Comparison of ENCODE assay signal across 1 cellular context in the genomic region with DNA sequence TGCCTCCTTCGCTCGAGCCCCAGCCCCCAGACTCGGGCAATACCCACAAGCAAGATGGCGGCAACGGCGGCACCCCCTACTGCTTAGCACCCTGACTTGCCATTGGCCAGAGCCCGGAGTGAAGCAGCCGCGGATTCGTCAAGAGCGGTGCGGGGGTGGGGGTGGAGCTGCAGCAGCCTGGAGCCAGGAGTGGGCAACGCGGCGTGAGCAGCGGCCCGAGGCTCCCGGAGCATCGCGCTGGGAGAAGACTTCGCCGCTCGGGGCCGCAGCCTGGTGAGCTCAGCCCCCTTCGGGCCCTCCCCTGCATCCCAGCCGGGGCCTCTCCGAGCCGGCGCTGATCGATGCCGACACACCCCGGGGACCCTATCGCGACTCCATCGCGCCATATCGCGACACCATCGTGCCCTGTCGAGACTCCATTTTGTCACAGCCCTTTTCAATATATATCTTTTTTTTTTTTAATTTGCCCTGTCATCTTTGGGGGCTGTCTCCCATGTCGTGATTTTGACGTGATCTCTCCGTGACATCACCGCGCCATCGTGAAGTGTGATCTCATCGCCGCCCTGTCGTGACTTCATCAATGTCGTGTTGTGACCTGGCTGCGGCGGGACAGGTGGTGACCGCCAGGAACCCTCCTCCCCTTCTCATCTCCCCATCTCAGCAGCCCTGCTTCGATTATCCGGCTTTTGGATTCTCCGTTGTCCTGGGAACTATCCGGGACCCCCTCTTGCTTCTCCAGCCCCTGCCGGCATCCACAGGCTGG.
TF ChIP-seq lines count a peak whose summit lies in the region.

A gene with protein sequence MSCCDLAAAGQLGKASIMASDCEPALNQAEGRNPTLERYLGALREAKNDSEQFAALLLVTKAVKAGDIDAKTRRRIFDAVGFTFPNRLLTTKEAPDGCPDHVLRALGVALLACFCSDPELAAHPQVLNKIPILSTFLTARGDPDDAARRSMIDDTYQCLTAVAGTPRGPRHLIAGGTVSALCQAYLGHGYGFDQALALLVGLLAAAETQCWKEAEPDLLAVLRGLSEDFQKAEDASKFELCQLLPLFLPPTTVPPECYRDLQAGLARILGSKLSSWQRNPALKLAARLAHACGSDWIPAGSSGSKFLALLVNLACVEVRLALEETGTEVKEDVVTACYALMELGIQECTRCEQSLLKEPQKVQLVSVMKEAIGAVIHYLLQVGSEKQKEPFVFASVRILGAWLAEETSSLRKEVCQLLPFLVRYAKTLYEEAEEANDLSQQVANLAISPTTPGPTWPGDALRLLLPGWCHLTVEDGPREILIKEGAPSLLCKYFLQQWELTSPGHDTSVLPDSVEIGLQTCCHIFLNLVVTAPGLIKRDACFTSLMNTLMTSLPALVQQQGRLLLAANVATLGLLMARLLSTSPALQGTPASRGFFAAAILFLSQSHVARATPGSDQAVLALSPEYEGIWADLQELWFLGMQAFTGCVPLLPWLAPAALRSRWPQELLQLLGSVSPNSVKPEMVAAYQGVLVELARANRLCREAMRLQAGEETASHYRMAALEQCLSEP (plus strand): TSS at position 189 of the 763 bp plus-strand sequence. CDS start 392 bp downstream, at position 581.

TF ChIP-seq in K562, 482 proteins besides CTCF, POLR2A, EP300 and RAD21 (continued from another document and continues in another):
- TF ChIP-seq JUNB (CRISPR knock-in tag; conservative IDR thresholded peaks at IDR 0.05) (no peak), ZNF778 (CRISPR knock-in tag; IDR thresholded peaks at IDR 0.05) (no peak), KLF13 (tag; IDR thresholded peaks at IDR 0.05; ENCODE audit: borderline replicate concordance, low read depth) (no peak; the same call in 1 of the 2 replicates), ESRRA (IDR thresholded peaks at IDR 0.05; ENCODE audit: borderline replicate concordance, low read depth) (peak; percentile 48; the same call in 1 of the 2 replicates), CEBPB (tag; IDR thresholded peaks at IDR 0.05) (no peak), SMARCA5 (IDR thresholded peaks at IDR 0.05) (peak; percentile 90), CSDE1 (IDR thresholded peaks at IDR 0.05) (peak in 1 of 2 experiments; percentile 30; a peak in 1 of 4 replicates), RBBP5 (IDR thresholded peaks at IDR 0.05; ENCODE audit: borderline replicate concordance, insufficient read depth, low read length, poor library complexity, severe bottlenecking) (peak; percentile 48), ASH1L (IDR thresholded peaks at IDR 0.05; ENCODE audit: borderline replicate concordance, low read depth, partially characterized antibody) (peak; percentile 100), SNRNP70 (optimal IDR thresholded peaks at IDR 0.05; ENCODE audit: low read depth, low read length) (no peak), CHD4 (IDR thresholded peaks at IDR 0.05; ENCODE audit: insufficient read depth, insufficient replicate concordance, low read depth, low read length, poor library complexity, severe bottlenecking) (no peak), ZNF140 (CRISPR knock-in tag; IDR thresholded peaks at IDR 0.05) (no peak), PHTF2 (CRISPR knock-in tag; IDR thresholded peaks at IDR 0.05) (no peak), NR2C2 (CRISPR knock-in tag; IDR thresholded peaks at IDR 0.05) (peak; percentile 99), NR2C2 (tag; IDR thresholded peaks at IDR 0.05) (peak; percentile 95), HDAC6 (IDR thresholded peaks at IDR 0.05; ENCODE audit: low read depth, low read length) (no peak), HMG20A (CRISPR knock-in tag; conservative IDR thresholded peaks at IDR 0.05) (no peak), HNRNPLL (IDR thresholded peaks at IDR 0.05; ENCODE audit: low read depth, low read length, poor library complexity, severe bottlenecking) (peak; percentile 43), RBM39 (optimal IDR thresholded peaks at IDR 0.05; ENCODE audit: low read depth, low read length) (no peak), NFXL1 (CRISPR knock-in tag; IDR thresholded peaks at IDR 0.05) (no peak), LCOR (CRISPR knock-in tag; IDR thresholded peaks at IDR 0.05) (peak; percentile 3; the same call in 1 of the 2 replicates), ARID1B (IDR thresholded peaks at IDR 0.05) (peak; percentile 46; the same call in 1 of the 2 replicates), ZNF175 (CRISPR knock-in tag; IDR thresholded peaks at IDR 0.05; ENCODE audit: low read depth) (0 out of 2 replicates have a peak, but pooled peaks have one; percentile 68), TRIM24 (IDR thresholded peaks at IDR 0.05) (peak; percentile 10 to 36; a peak in 1 of 4 replicates), ZZZ3 (IDR thresholded peaks at IDR 0.05) (no peak), MTA3 (IDR thresholded peaks at IDR 0.05; ENCODE audit: borderline replicate concordance) (0 out of 2 replicates have a peak, but pooled peaks have one; percentile 33), ZNF133 (CRISPR knock-in tag; IDR thresholded peaks at IDR 0.05) (no peak), EZH2 (IDR thresholded peaks at IDR 0.05; ENCODE audit: borderline replicate concordance, low read depth, low read length) (no peak), THRAP3 (IDR thresholded peaks at IDR 0.05; ENCODE audit: borderline replicate concordance) (peak; percentile 81; the same call in 1 of the 2 replicates), PHB (CRISPR knock-in tag; IDR thresholded peaks at IDR 0.05) (no peak), ZNF3 (CRISPR knock-in tag; IDR thresholded peaks at IDR 0.05) (no peak), ZNF23 (CRISPR knock-in tag; IDR thresholded peaks at IDR 0.05) (no peak), CBFA2T3 (IDR thresholded peaks at IDR 0.05) (peak; percentile 24; the same call in 1 of the 2 replicates), ZFP36 (IDR thresholded peaks at IDR 0.05; ENCODE audit: low read depth, low read length, partially characterized antibody) (no peak), OTX1 (CRISPR knock-in tag; IDR thresholded peaks at IDR 0.05) (no peak), SRSF7 (optimal IDR thresholded peaks at IDR 0.05; ENCODE audit: low read depth, low read length) (no peak), ZNF717 (CRISPR knock-in tag; IDR thresholded peaks at IDR 0.05) (no peak), ZNF253 (CRISPR knock-in tag; conservative IDR thresholded peaks at IDR 0.05) (0 out of 2 replicates have a peak, but pooled peaks have one; percentile 58), ZSCAN32 (CRISPR knock-in tag; IDR thresholded peaks at IDR 0.05) (no peak), ZNF583 (CRISPR knock-in tag; IDR thresholded peaks at IDR 0.05) (peak; percentile 18; the same call in 1 of the 2 replicates), ZNF184 (CRISPR knock-in tag; IDR thresholded peaks at IDR 0.05) (no peak), SOX6 (IDR thresholded peaks at IDR 0.05) (0 out of 2 replicates have a peak, but pooled peaks have one; percentile 6), XRCC4 (IDR thresholded peaks at IDR 0.05; ENCODE audit: extremely low read depth, insufficient read depth, insufficient read length) (no peak)
- TF ChIP-seq, protein P1, sequence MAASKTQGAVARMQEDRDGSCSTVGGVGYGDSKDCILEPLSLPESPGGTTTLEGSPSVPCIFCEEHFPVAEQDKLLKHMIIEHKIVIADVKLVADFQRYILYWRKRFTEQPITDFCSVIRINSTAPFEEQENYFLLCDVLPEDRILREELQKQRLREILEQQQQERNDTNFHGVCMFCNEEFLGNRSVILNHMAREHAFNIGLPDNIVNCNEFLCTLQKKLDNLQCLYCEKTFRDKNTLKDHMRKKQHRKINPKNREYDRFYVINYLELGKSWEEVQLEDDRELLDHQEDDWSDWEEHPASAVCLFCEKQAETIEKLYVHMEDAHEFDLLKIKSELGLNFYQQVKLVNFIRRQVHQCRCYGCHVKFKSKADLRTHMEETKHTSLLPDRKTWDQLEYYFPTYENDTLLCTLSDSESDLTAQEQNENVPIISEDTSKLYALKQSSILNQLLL (CRISPR knock-in tag; IDR thresholded peaks at IDR 0.05; ENCODE audit: borderline replicate concordance), result no peak
- TF ChIP-seq, protein P2, sequence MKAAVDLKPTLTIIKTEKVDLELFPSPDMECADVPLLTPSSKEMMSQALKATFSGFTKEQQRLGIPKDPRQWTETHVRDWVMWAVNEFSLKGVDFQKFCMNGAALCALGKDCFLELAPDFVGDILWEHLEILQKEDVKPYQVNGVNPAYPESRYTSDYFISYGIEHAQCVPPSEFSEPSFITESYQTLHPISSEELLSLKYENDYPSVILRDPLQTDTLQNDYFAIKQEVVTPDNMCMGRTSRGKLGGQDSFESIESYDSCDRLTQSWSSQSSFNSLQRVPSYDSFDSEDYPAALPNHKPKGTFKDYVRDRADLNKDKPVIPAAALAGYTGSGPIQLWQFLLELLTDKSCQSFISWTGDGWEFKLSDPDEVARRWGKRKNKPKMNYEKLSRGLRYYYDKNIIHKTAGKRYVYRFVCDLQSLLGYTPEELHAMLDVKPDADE (conservative IDR thresholded peaks at IDR 0.05; ENCODE audit: control insufficient read depth, low read depth, low read length), result peak; percentile 98
- TF ChIP-seq, protein P3, sequence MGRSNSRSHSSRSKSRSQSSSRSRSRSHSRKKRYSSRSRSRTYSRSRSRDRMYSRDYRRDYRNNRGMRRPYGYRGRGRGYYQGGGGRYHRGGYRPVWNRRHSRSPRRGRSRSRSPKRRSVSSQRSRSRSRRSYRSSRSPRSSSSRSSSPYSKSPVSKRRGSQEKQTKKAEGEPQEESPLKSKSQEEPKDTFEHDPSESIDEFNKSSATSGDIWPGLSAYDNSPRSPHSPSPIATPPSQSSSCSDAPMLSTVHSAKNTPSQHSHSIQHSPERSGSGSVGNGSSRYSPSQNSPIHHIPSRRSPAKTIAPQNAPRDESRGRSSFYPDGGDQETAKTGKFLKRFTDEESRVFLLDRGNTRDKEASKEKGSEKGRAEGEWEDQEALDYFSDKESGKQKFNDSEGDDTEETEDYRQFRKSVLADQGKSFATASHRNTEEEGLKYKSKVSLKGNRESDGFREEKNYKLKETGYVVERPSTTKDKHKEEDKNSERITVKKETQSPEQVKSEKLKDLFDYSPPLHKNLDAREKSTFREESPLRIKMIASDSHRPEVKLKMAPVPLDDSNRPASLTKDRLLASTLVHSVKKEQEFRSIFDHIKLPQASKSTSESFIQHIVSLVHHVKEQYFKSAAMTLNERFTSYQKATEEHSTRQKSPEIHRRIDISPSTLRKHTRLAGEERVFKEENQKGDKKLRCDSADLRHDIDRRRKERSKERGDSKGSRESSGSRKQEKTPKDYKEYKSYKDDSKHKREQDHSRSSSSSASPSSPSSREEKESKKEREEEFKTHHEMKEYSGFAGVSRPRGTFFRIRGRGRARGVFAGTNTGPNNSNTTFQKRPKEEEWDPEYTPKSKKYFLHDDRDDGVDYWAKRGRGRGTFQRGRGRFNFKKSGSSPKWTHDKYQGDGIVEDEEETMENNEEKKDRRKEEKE (IDR thresholded peaks at IDR 0.05; ENCODE audit: borderline replicate concordance in 1 of 2, control insufficient read depth in 1 of 2, low read depth in 2 of 2, low read length in 1 of 2), result no peak
- TF ChIP-seq, protein P4, sequence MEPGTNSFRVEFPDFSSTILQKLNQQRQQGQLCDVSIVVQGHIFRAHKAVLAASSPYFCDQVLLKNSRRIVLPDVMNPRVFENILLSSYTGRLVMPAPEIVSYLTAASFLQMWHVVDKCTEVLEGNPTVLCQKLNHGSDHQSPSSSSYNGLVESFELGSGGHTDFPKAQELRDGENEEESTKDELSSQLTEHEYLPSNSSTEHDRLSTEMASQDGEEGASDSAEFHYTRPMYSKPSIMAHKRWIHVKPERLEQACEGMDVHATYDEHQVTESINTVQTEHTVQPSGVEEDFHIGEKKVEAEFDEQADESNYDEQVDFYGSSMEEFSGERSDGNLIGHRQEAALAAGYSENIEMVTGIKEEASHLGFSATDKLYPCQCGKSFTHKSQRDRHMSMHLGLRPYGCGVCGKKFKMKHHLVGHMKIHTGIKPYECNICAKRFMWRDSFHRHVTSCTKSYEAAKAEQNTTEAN (CRISPR knock-in tag; IDR thresholded peaks at IDR 0.05), result no peak
- TF ChIP-seq, protein P5, sequence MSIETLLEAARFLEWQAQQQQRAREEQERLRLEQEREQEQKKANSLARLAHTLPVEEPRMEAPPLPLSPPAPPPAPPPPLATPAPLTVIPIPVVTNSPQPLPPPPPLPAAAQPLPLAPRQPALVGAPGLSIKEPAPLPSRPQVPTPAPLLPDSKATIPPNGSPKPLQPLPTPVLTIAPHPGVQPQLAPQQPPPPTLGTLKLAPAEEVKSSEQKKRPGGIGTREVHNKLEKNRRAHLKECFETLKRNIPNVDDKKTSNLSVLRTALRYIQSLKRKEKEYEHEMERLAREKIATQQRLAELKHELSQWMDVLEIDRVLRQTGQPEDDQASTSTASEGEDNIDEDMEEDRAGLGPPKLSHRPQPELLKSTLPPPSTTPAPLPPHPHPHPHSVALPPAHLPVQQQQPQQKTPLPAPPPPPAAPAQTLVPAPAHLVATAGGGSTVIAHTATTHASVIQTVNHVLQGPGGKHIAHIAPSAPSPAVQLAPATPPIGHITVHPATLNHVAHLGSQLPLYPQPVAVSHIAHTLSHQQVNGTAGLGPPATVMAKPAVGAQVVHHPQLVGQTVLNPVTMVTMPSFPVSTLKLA (conservative IDR thresholded peaks at IDR 0.05), result peak; percentile 92 to 95
- TF ChIP-seq, protein P6, sequence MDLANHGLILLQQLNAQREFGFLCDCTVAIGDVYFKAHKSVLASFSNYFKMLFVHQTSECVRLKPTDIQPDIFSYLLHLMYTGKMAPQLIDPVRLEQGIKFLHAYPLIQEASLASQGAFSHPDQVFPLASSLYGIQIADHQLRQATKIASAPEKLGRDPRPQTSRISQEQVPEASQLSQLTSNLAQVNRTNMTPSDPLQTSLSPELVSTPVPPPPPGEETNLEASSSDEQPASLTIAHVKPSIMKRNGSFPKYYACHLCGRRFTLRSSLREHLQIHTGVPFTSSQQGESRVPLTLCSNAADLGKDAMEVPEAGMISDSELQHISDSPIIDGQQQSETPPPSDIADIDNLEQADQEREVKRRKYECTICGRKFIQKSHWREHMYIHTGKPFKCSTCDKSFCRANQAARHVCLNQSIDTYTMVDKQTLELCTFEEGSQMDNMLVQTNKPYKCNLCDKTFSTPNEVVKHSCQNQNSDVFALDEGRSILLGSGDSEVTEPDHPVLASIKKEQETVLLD (IDR thresholded peaks at IDR 0.05), result peak; percentile 80
- TF ChIP-seq, protein P7, sequence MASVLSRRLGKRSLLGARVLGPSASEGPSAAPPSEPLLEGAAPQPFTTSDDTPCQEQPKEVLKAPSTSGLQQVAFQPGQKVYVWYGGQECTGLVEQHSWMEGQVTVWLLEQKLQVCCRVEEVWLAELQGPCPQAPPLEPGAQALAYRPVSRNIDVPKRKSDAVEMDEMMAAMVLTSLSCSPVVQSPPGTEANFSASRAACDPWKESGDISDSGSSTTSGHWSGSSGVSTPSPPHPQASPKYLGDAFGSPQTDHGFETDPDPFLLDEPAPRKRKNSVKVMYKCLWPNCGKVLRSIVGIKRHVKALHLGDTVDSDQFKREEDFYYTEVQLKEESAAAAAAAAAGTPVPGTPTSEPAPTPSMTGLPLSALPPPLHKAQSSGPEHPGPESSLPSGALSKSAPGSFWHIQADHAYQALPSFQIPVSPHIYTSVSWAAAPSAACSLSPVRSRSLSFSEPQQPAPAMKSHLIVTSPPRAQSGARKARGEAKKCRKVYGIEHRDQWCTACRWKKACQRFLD (CRISPR knock-in tag; IDR thresholded peaks at IDR 0.05), result peak; percentile 95
